18 cellular contexts compared by ENCODE assay signal in the genomic region with DNA sequence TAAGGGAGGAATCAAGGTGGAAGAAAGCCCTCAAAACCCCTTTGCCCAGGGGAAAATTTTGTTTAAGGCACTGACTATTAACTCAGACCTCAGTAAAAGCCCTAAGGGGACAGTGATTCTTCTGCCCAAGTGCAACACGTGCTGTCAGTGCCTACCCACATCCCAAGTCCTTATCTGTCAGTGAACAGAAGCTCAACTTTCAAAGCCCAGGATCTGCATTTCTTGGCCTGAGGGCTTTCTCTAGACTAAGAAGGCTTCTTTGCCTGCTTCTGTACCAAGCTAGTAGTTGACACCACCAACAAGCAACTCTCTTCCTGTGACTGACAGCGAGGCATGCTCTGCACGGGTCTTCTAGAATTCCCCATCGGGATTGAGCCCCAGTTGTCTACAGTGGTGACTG.
"Had no signal": no experiment of that assay in that cellular context is flagged by ENCODE, and none has a peak within 500 bp of the region (broad histone marks: within the 10 kb centered on the region; RNA-seq: fewer than 3 reads in every experiment).

No MANE protein-coding gene starts in this region.

- H3K27ac Mint-ChIP-seq: naive thymus-derived CD4-positive, alpha-beta T cell; nephron progenitor cell; stimulated activated naive B cell treated with anti-CD40 and anti-IgM and Interleukin-4, amounts not matched to agents 10 μg/mL and 1 μg/mL and 100 μg/mL, for 72 hours; stimulated activated naive CD8-positive, alpha-beta T cell treated with anti-CD3 and anti-CD28 coated beads, Interleukin-15, Interleukin-2, amounts not matched to agents 100 ng/mL and 50 ng/mL, for 24 hours had no signal

- FAIRE-seq: endothelial cell of umbilical vein had no signal

- H3K27me3 Mint-ChIP-seq: naive thymus-derived CD4-positive, alpha-beta T cell; stimulated activated naive B cell treated with anti-CD40 and anti-IgM and Interleukin-4, amounts not matched to agents 10 μg/mL and 1 μg/mL and 100 μg/mL, for 72 hours; stimulated activated naive CD8-positive, alpha-beta T cell treated with anti-CD3 and anti-CD28 coated beads, Interleukin-15, Interleukin-2, amounts not matched to agents 100 ng/mL and 50 ng/mL, for 24 hours had no signal

- H3K36me3 Mint-ChIP-seq: naive thymus-derived CD4-positive, alpha-beta T cell; stimulated activated naive B cell treated with anti-CD40 and anti-IgM and Interleukin-4, amounts not matched to agents 10 μg/mL and 1 μg/mL and 100 μg/mL, for 72 hours had no signal

- DNase-seq: dermis blood vessel endothelial cell; effector memory CD4-positive, alpha-beta T cell; foreskin keratinocyte; glutamatergic neuron; heart right ventricle; left cardiac atrium; left lung; mesenchymal stem cell; midbrain; naive thymus-derived CD4-positive, alpha-beta T cell; nephron progenitor cell; nucleus accumbens; sigmoid colon; stimulated activated CD4-positive, alpha-beta T cell treated with anti-CD3 and anti-CD28 coated beads, Interleukin-15, amount 100 ng/mL, for 24 hours; stimulated activated CD4-positive, alpha-beta T cell treated with anti-CD3 and anti-CD28 coated beads, Interleukin-2, amount 100 ng/mL, for 48 hours; stimulated activated naive B cell treated with anti-CD40 and anti-IgM and Interleukin-4, amounts not matched to agents 10 μg/mL and 1 μg/mL and 100 μg/mL, for 72 hours had no signal

- H3K9me3 Mint-ChIP-seq: stimulated activated naive B cell treated with anti-CD40 and anti-IgM and Interleukin-4, amounts not matched to agents 10 μg/mL and 1 μg/mL and 100 μg/mL, for 72 hours had no signal

- H3K4me1 Mint-ChIP-seq: stimulated activated naive B cell treated with anti-CD40 and anti-IgM and Interleukin-4, amounts not matched to agents 10 μg/mL and 1 μg/mL and 100 μg/mL, for 72 hours had no signal

- ATAC-seq: foreskin keratinocyte; left cardiac atrium; naive thymus-derived CD4-positive, alpha-beta T cell; stimulated activated naive B cell treated with anti-CD40 and anti-IgM and Interleukin-4, amounts not matched to agents 10 μg/mL and 1 μg/mL and 100 μg/mL, for 72 hours had no signal

- H3K4me3 Mint-ChIP-seq: naive thymus-derived CD4-positive, alpha-beta T cell; nephron progenitor cell; stimulated activated naive B cell treated with anti-CD40 and anti-IgM and Interleukin-4, amounts not matched to agents 10 μg/mL and 1 μg/mL and 100 μg/mL, for 72 hours; stimulated activated naive CD8-positive, alpha-beta T cell treated with anti-CD3 and anti-CD28 coated beads, Interleukin-15, Interleukin-2, amounts not matched to agents 100 ng/mL and 50 ng/mL, for 24 hours had no signal
